14 cellular contexts compared by ENCODE assay signal in genomic region chr10:117166420-117167345, GRCh38. TPM values are rescaled to one million over a fixed set of nuclear protein-coding genes. Genes with fewer than 3 reads are reported as not detected.
A peak's percentile ranks its signal among the peaks of the same experiment; 100 is the strongest.
DNase-seq lines count a peak whose midpoint lies in the region; ATAC-seq, FAIRE-seq and TF ChIP-seq lines count a peak whose summit lies in the region.
"Had no signal": no experiment of that assay in that cellular context is flagged by ENCODE, and none has a peak within 500 bp of the region (broad histone marks: within the 10 kb centered on the region; RNA-seq: fewer than 3 reads in every experiment).

No MANE protein-coding gene starts in this region.

- TF ChIP-seq POLR2A in uterus (IDR thresholded peaks at IDR 0.05): no peak

- H3K27ac Mint-ChIP-seq in T-helper 1 cell treated with Interleukin-12 subunit alpha and Interleukin-12 subunit beta and Interleukin-4 antibody, amounts not matched to agents 30 μg/mL and 1 μg/mL, for 36 hours: peak overlapping the region; percentile 41
- H3K27ac Mint-ChIP-seq in astrocyte (ENCODE audit: unreplicated experiment) (no peak overlapping the region), glutamatergic neuron (ENCODE audit: unreplicated experiment) (no peak overlapping the region), natural killer cell (no peak overlapping the region)
- H3K27ac Mint-ChIP-seq in naive thymus-derived CD4-positive, alpha-beta T cell: peak overlapping the region in 2 of 9 donors; percentile 25 to 29
- H3K27ac Mint-ChIP-seq: activated T-helper 2 cell treated with anti-CD3 and anti-CD28 coated beads, Interferon-gamma antibody, Interleukin-2, Interleukin-4, amounts not matched to agents 10 μg/mL and 5 μg/mL and 100 μg/mL, durations not matched to agents 14 hours and 24 hours and 36 hours had no signal

- POLR2A ChIA-PET in naive thymus-derived CD4-positive, alpha-beta T cell (lab: Charles Lee): interaction anchor here (1.5 kb wide), 1 partner anchor 8 kb away, joined by 5 read pairs; no protein-coding TSS in a partner anchor

- in situ Hi-C loops in GM13976 (cut with MboI; ENCODE audit: low sequenced_read_pairs, unreplicated experiment): no loop called here

- H3K36me3 Mint-ChIP-seq in T-helper 1 cell treated with Interleukin-12 subunit alpha and Interleukin-12 subunit beta and Interleukin-4 antibody, amounts not matched to agents 30 μg/mL and 1 μg/mL, for 36 hours (ENCODE audit: low read depth): peaks cover 1% of the 10 kb centered on the region
- peaks cover 3% of the 10 kb centered on the region for H3K36me3 Mint-ChIP-seq in astrocyte (ENCODE audit: low read depth, unreplicated experiment)
- peaks cover 0 to 4% (median 0%) of the 10 kb centered on the region in 5 donors for H3K36me3 Mint-ChIP-seq in naive thymus-derived CD4-positive, alpha-beta T cell
- H3K36me3 Mint-ChIP-seq in glutamatergic neuron (ENCODE audit: unreplicated experiment): no peaks in the 10 kb centered on the region
- H3K36me3 Mint-ChIP-seq in natural killer cell: no peaks in the 10 kb centered on the region

- no peak for DNase-seq in T-helper 1 cell
- peak; percentile 35 for DNase-seq in GM13976 (ENCODE audit: low spot score)
- DNase-seq in astrocyte (ENCODE audit: low read depth): no peak
- DNase-seq in naive thymus-derived CD4-positive, alpha-beta T cell: no peak
- no peak for DNase-seq in uterus
- DNase-seq in glutamatergic neuron: no peak
- no peak for DNase-seq in natural killer cell
- DNase-seq: naive B cell had no signal

- FAIRE-seq in astrocyte (lab: Jason Lieb, UNC): no peak
- FAIRE-seq: islet of Langerhans had no signal

- peaks cover 83% of the 10 kb centered on the region for H3K27me3 Mint-ChIP-seq in T-helper 1 cell treated with Interleukin-12 subunit alpha and Interleukin-12 subunit beta and Interleukin-4 antibody, amounts not matched to agents 30 μg/mL and 1 μg/mL, for 36 hours (ENCODE audit: low read depth)
- peaks cover 79% of the 10 kb centered on the region for H3K27me3 Mint-ChIP-seq in astrocyte (ENCODE audit: low read depth, unreplicated experiment)
- H3K27me3 Mint-ChIP-seq in naive thymus-derived CD4-positive, alpha-beta T cell: peaks cover 72 to 90% (median 81%) of the 10 kb centered on the region in 5 donors
- peaks cover 22% of the 10 kb centered on the region for H3K27me3 Mint-ChIP-seq in glutamatergic neuron (ENCODE audit: unreplicated experiment)
- H3K27me3 Mint-ChIP-seq in natural killer cell (ENCODE audit: low read depth in 2 of 2): peaks cover 64 to 79% of the 10 kb centered on the region in 2 donors

- H3K4me1 Mint-ChIP-seq in T-helper 1 cell treated with Interleukin-12 subunit alpha and Interleukin-12 subunit beta and Interleukin-4 antibody, amounts not matched to agents 30 μg/mL and 1 μg/mL, for 36 hours (ENCODE audit: low read depth): peaks cover 5% of the 10 kb centered on the region
- H3K4me1 Mint-ChIP-seq in astrocyte (ENCODE audit: low read depth, unreplicated experiment): peaks cover 2% of the 10 kb centered on the region
- H3K4me1 Mint-ChIP-seq in naive thymus-derived CD4-positive, alpha-beta T cell: peaks cover 15 to 57% (median 40%) of the 10 kb centered on the region in 7 donors
- H3K4me1 Mint-ChIP-seq in glutamatergic neuron (ENCODE audit: low read depth, unreplicated experiment): peaks cover 2% of the 10 kb centered on the region
- H3K4me1 Mint-ChIP-seq in natural killer cell: peaks cover 0 to 11% of the 10 kb centered on the region in 2 donors

- no peaks in the 10 kb centered on the region for H3K79me2 ChIP-seq in astrocyte (ENCODE audit: insufficient read depth, low read length)

- H3K27ac ChIP-seq in astrocyte (ENCODE audit: low read depth, low read length): no peak overlapping the region
- no peak overlapping the region for H3K27ac ChIP-seq in naive thymus-derived CD4-positive, alpha-beta T cell (ENCODE audit: low read depth, low read length)
- no peak overlapping the region for H3K27ac ChIP-seq in uterus
- H3K27ac ChIP-seq: HL-60 had no signal

- H3K4me2 ChIP-seq in astrocyte (ENCODE audit: low read length): peak overlapping the region; percentile 77

- H4K20me1 ChIP-seq in astrocyte (ENCODE audit: insufficient read depth, low read length): peaks cover 4% of the 10 kb centered on the region

- H3K4me3 ChIP-seq in astrocyte (ENCODE audit: insufficient read depth, low read depth, low read length): no peak overlapping the region
- H3K4me3 ChIP-seq in naive thymus-derived CD4-positive, alpha-beta T cell (ENCODE audit: low read length): no peak overlapping the region
- H3K4me3 ChIP-seq in uterus: no peak overlapping the region

- CTCF ChIA-PET in naive thymus-derived CD4-positive, alpha-beta T cell (lab: Charles Lee): interaction anchor here (0.6 to 1.9 kb wide), 4 partner anchors 8 to 291 kb away, joined by 3 to 9 read pairs (median 3); no protein-coding TSS in a partner anchor

- H2AFZ ChIP-seq in astrocyte (ENCODE audit: low read depth, low read length): peak overlapping the region; percentile 54

- intact Hi-C loops in naive thymus-derived CD4-positive, alpha-beta T cell (cut with micrococcal nuclease): loop anchor here in 1 of 2 donors (5.0 kb wide), 1 partner anchor 376 kb away; the partner anchor contains the start of gene EMX2
- intact Hi-C loops in uterus (cut with DNase I; ENCODE audit: low total_unique reads) (no loop called here), natural killer cell (cut with micrococcal nuclease) (no loop called here)

- H3K9me3 ChIP-seq in astrocyte (ENCODE audit: insufficient read depth, low read depth, low read length): peaks cover 2% of the 10 kb centered on the region
- no peaks in the 10 kb centered on the region for H3K9me3 ChIP-seq in naive thymus-derived CD4-positive, alpha-beta T cell (ENCODE audit: control insufficient read depth in 2 of 3, low read length in 3 of 3)
- no peaks in the 10 kb centered on the region for H3K9me3 ChIP-seq in uterus

- no peaks in the 10 kb centered on the region for H3K36me3 ChIP-seq in astrocyte (ENCODE audit: insufficient read depth, low read length)
- H3K36me3 ChIP-seq in naive thymus-derived CD4-positive, alpha-beta T cell (ENCODE audit: control insufficient read depth in 2 of 3, insufficient read depth in 3 of 3, low read length in 3 of 3): no peaks in the 10 kb centered on the region
- H3K36me3 ChIP-seq in uterus: no peaks in the 10 kb centered on the region

- H3K9me3 Mint-ChIP-seq in T-helper 1 cell treated with Interleukin-12 subunit alpha and Interleukin-12 subunit beta and Interleukin-4 antibody, amounts not matched to agents 30 μg/mL and 1 μg/mL, for 36 hours: no peaks in the 10 kb centered on the region
- H3K9me3 Mint-ChIP-seq in astrocyte (ENCODE audit: unreplicated experiment): peaks cover 22% of the 10 kb centered on the region
- H3K9me3 Mint-ChIP-seq in naive thymus-derived CD4-positive, alpha-beta T cell: peaks cover 0 to 3% (median 0%) of the 10 kb centered on the region in 11 donors
- peaks cover 8% of the 10 kb centered on the region for H3K9me3 Mint-ChIP-seq in glutamatergic neuron (ENCODE audit: unreplicated experiment)
- H3K9me3 Mint-ChIP-seq in natural killer cell: no peaks in the 10 kb centered on the region
- H3K9me3 Mint-ChIP-seq: activated T-helper 2 cell treated with anti-CD3 and anti-CD28 coated beads, Interferon-gamma antibody, Interleukin-2, Interleukin-4, amounts not matched to agents 10 μg/mL and 5 μg/mL and 100 μg/mL, durations not matched to agents 14 hours and 24 hours and 36 hours had no signal

- TF ChIP-seq CTCF in GM13976 (IDR thresholded peaks at IDR 0.05; ENCODE audit: borderline replicate concordance, control extremely low read depth, extremely low read depth, insufficient read depth, missing control alignments) (no peak), astrocyte (IDR thresholded peaks at IDR 0.05; ENCODE audit: insufficient read depth, low read depth, low read length) (no peak), uterus (IDR thresholded peaks at IDR 0.05) (no peak), glutamatergic neuron (IDR thresholded peaks at IDR 0.05; ENCODE audit: partially characterized antibody, unreplicated experiment) (no peak), natural killer cell (IDR thresholded peaks at IDR 0.05) (no peak)

- H3K27me3 ChIP-seq in astrocyte (ENCODE audit: insufficient read depth, low read length) (peaks cover 88% of the 10 kb centered on the region), uterus (peaks cover 25 to 90% of the 10 kb centered on the region in 2 donors)
- H3K27me3 ChIP-seq in naive thymus-derived CD4-positive, alpha-beta T cell (ENCODE audit: control insufficient read depth in 2 of 2, insufficient read depth in 2 of 2, low read length in 2 of 2): peaks cover 6 to 34% of the 10 kb centered on the region in 2 donors

- no peak overlapping the region for H3K4me3 Mint-ChIP-seq in T-helper 1 cell treated with Interleukin-12 subunit alpha and Interleukin-12 subunit beta and Interleukin-4 antibody, amounts not matched to agents 30 μg/mL and 1 μg/mL, for 36 hours
- H3K4me3 Mint-ChIP-seq in astrocyte (ENCODE audit: unreplicated experiment) (no peak overlapping the region), glutamatergic neuron (ENCODE audit: unreplicated experiment) (no peak overlapping the region), natural killer cell (no peak overlapping the region)
- H3K4me3 Mint-ChIP-seq in naive thymus-derived CD4-positive, alpha-beta T cell: peak overlapping the region; percentile 21 to 75 (median 55)

- no peak overlapping the region for H3K9ac ChIP-seq in astrocyte (ENCODE audit: low read length)

- H3K4me1 ChIP-seq in astrocyte (ENCODE audit: insufficient read depth, low read length) (peaks cover 8% of the 10 kb centered on the region), uterus (peaks cover 0 to 15% of the 10 kb centered on the region in 2 donors)
- H3K4me1 ChIP-seq in naive thymus-derived CD4-positive, alpha-beta T cell (ENCODE audit: control insufficient read depth in 2 of 2, insufficient read depth in 2 of 2, low read length in 2 of 2): peaks cover 3 to 21% of the 10 kb centered on the region in 2 donors

- ATAC-seq in naive thymus-derived CD4-positive, alpha-beta T cell: no peak
- no peak for ATAC-seq in natural killer cell

RNA-seq across cellular contexts. Expression of gene VAX1, which starts 28.6 kb away (rescaled TPM):
- total RNA-seq in astrocyte (0.34 and 0.62 TPM in 2 replicates), uterus (not detected), glutamatergic neuron (ENCODE audit: unreplicated experiment) (0.27 TPM), natural killer cell (not detected)
- total RNA-seq in naive thymus-derived CD4-positive, alpha-beta T cell: not detected
- not detected for polyA plus RNA-seq in naive thymus-derived CD4-positive, alpha-beta T cell
- total RNA-seq: activated T-helper 2 cell treated with anti-CD3 and anti-CD28 coated beads, Interferon-gamma antibody, Interleukin-2, Interleukin-4, amounts not matched to agents 10 μg/mL and 5 μg/mL and 100 μg/mL, durations not matched to agents 14 hours and 24 hours and 36 hours; fibroblast of lung; smooth muscle cell had no signal
- polyA plus RNA-seq: fibroblast of lung, smooth muscle cell had no signal

RNA-seq across cellular contexts. Expression of gene KCNK18, which starts 30.6 kb away (rescaled TPM):
- not detected in 2 replicates for total RNA-seq in astrocyte
- not detected for total RNA-seq in naive thymus-derived CD4-positive, alpha-beta T cell
- polyA plus RNA-seq in naive thymus-derived CD4-positive, alpha-beta T cell: not detected
- total RNA-seq in uterus: not detected
- total RNA-seq in glutamatergic neuron (ENCODE audit: unreplicated experiment): not detected
- not detected for total RNA-seq in natural killer cell
- total RNA-seq: activated T-helper 2 cell treated with anti-CD3 and anti-CD28 coated beads, Interferon-gamma antibody, Interleukin-2, Interleukin-4, amounts not matched to agents 10 μg/mL and 5 μg/mL and 100 μg/mL, durations not matched to agents 14 hours and 24 hours and 36 hours; fibroblast of lung; smooth muscle cell had no signal
- polyA plus RNA-seq: fibroblast of lung, smooth muscle cell had no signal

Comparison
In these comparisons a context has a peak if more than half of its experiments do, and no peak if none do; other contexts are left out.
1. H3K4me3 Mint-ChIP-seq: peak in naive thymus-derived CD4-positive, alpha-beta T cell (10 of 10); none in T-helper 1 cell treated with Interleukin-12 subunit alpha and Interleukin-12 subunit beta and Interleukin-4 antibody, amounts not matched to agents 30 μg/mL and 1 μg/mL, for 36 hours (single experiment), astrocyte (single experiment), glutamatergic neuron (single experiment) and natural killer cell (single experiment).